8 cellular contexts compared by ENCODE assay signal in the genomic region with DNA sequence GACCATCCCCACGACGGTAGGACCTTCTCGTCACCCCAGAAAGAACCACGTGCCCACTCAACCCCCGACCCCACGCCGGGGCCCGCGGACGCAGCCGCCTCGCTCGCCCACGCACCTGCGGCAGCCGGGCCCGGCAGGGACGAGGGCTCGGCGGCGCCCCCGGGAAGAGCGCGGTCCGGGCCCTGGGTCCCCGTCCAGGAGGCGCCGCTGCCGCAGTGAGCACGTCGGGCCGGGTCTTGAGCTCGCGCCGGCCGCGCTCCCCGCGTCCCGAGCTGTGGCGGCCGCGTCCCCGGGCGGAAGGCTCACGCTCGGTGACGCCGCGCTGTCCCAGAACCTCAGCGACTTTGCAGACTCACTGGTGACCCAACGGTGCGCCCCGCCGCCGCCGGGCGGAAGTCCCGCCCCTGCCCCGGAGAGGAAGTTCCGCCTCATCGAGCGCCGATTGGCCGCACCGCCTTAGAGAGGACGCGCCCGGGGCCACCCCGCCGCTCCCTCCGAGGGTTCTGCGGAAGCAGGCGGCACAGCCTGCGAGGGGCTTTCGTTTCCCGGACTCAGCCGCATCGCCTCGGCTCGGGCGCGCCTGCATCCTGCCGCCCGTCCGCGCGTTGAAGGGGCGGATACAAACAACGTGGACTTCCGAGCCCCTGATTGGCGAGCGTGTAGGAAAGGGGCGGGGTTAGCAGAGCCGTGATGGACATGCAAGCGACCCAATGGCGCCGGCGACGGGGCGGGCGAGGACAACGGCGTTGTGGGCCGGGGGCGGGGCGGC. TPM values are rescaled to one million over a fixed set of nuclear protein-coding genes. Genes with fewer than 3 reads are reported as not detected.
A peak's percentile ranks its signal among the peaks of the same experiment; 100 is the strongest.
DNase-seq lines count a peak whose midpoint lies in the region; ATAC-seq and TF ChIP-seq lines count a peak whose summit lies in the region.

No MANE protein-coding gene starts in this region.

- H3K9me3 Mint-ChIP-seq in CD14-positive monocyte = peaks cover 0 to 3% (median 0%) of the 10 kb centered on the region in 7 donors

- H3K9me3 ChIP-seq in right lobe of liver = no peaks in the 10 kb centered on the region

- peaks cover 48% of the 10 kb centered on the region for H3K4me1 Mint-ChIP-seq in CD14-positive monocyte

- peaks cover 1 to 2% of the 10 kb centered on the region in 2 donors for H3K36me3 Mint-ChIP-seq in CD14-positive monocyte

- TF ChIP-seq CTCF in CD14-positive monocyte (IDR thresholded peaks at IDR 0.05) (no peak), right lobe of liver (IDR thresholded peaks at IDR 0.05) (no peak)

- peak overlapping the region; percentile 91 to 99 for H3K4me3 Mint-ChIP-seq in CD14-positive monocyte

- peaks cover 2 to 16% (median 12%) of the 10 kb centered on the region in 3 donors for H3K27me3 Mint-ChIP-seq in CD14-positive monocyte (ENCODE audit: low read depth in 3 of 3)

- under 1% methylated on average over 28 of the region's 107 CpGs for WGBS in right lobe of liver (ENCODE audit: insufficient coverage, low coverage, low lambda C conversion rate, missing lambda C conversion rate)

- DNase-seq in CD14-positive monocyte (ENCODE audit: low spot score) (peak; percentile 98), NCI-H748 (lab: John Stamatoyannopoulos, UW; ENCODE audit: unreplicated experiment) (peak; percentile 89), dermis blood vessel endothelial cell (peak; percentile 97), right lobe of liver (peak; percentile 98 to 99 (median 99))
- peak; percentile 96 to 97 for DNase-seq in activated CD4-positive, alpha-beta T cell treated with anti-CD3 and anti-CD28 coated beads, Interleukin-2, amount 50 U/mL, for 4 hours
- DNase-seq in stimulated activated CD4-positive, alpha-beta T cell treated with anti-CD3 and anti-CD28 coated beads, Interleukin-4, amount 100 ng/mL, for 1 hour = peak; percentile 98

- TF ChIP-seq POLR2A in right lobe of liver (IDR thresholded peaks at IDR 0.05) = peak; percentile 96

- H3K27ac ChIP-seq in right lobe of liver = peak overlapping the region; percentile 87 to 97 (median 91)

- intact Hi-C loops in CD14-positive monocyte (cut with micrococcal nuclease) (loop anchor here (2.0 to 5.0 kb wide), 3 partner anchors 48 to 93 kb away; partner anchors contain the start of genes JMJD8 (in 2 of the 2), METTL26 (in 2 of the 2), STUB1 (in 2 of the 2) and CAPN15 (in 1 of the 2)), right lobe of liver (cut with DNase I) (loop anchor here in 1 of 2 donors (10.0 kb wide), 1 partner anchor 46 kb away; the partner anchor contains the start of genes METTL26 and WFIKKN1)

- peaks cover 0 to 63% (median 30%) of the 10 kb centered on the region in 4 donors for H3K4me1 ChIP-seq in right lobe of liver

- no peaks in the 10 kb centered on the region for H3K27me3 ChIP-seq in right lobe of liver

- no peaks in the 10 kb centered on the region for H3K36me3 ChIP-seq in right lobe of liver

- ATAC-seq in GM19395 (IDR thresholded peaks at IDR 0.05; ENCODE audit: unreplicated experiment) = peak; percentile 79
- peak; percentile 64 for ATAC-seq in HG03521 (IDR thresholded peaks at IDR 0.05; ENCODE audit: unreplicated experiment)
- ATAC-seq in right lobe of liver = peak; percentile 72 to 85 (median 76)

- H3K4me3 ChIP-seq in right lobe of liver = peak overlapping the region; percentile 72 to 99 (median 89)

- peak overlapping the region; percentile 98 to 100 (median 99) for H3K27ac Mint-ChIP-seq in CD14-positive monocyte

RNA-seq across cellular contexts. Expression of gene RAB40C, which starts 0.8 kb away (rescaled TPM):
- polyA plus RNA-seq in CD14-positive monocyte = 10 to 100 TPM; 10.0 to 10.9 TPM
- 13.3 and 14.1 TPM in 2 replicates for total RNA-seq in dermis blood vessel endothelial cell
- total RNA-seq in right lobe of liver = 10 to 100 TPM in 5 of 6 experiments, 1 to 10 TPM in 1; 10.0 to 14.1 (median 12.0) TPM

RNA-seq across cellular contexts. Expression of gene PIGQ, which starts 19.3 kb away (rescaled TPM):
- 10 to 100 TPM; 11.4 to 12.1 TPM for polyA plus RNA-seq in CD14-positive monocyte
- 25.4 and 32.2 TPM in 2 replicates for total RNA-seq in dermis blood vessel endothelial cell
- total RNA-seq in right lobe of liver = 10 to 100 TPM; 19.5 to 32.0 (median 27.8) TPM

RNA-seq across cellular contexts. Expression of gene NHLRC4, which starts 22.3 kb away (rescaled TPM):
- under 1 TPM; 0.29 to 0.57 TPM for polyA plus RNA-seq in CD14-positive monocyte
- total RNA-seq in dermis blood vessel endothelial cell = 1.9 and 2.7 TPM in 2 replicates
- total RNA-seq in right lobe of liver = under 1 TPM in 5 of 6 experiments, not detected in 1; 0.12 to 0.33 (median 0.28) TPM

RNA-seq across cellular contexts. Expression of gene PRR35, which starts 28.9 kb away (rescaled TPM):
- polyA plus RNA-seq in CD14-positive monocyte = not detected
- total RNA-seq in dermis blood vessel endothelial cell = not detected in 2 replicates
- total RNA-seq in right lobe of liver = not detected

RNA-seq across cellular contexts. Expression of gene WFIKKN1, which starts 41.7 kb away (rescaled TPM):
- polyA plus RNA-seq in CD14-positive monocyte = not detected
- total RNA-seq in dermis blood vessel endothelial cell = 0.14 and 0.17 TPM in 2 replicates
- under 1 TPM; 0.43 to 0.70 (median 0.56) TPM for total RNA-seq in right lobe of liver

Comparison
In these comparisons a context has a peak if more than half of its experiments do, and no peak if none do; other contexts are left out.
1. Peak in every context shown above with its lines: DNase-seq, ATAC-seq, H3K4me3 ChIP-seq and H3K27ac ChIP-seq.